Comparison of ENCODE assay signal across 10 cellular contexts in genomic region chr1:31934251-31934650, GRCh38. TPM values are rescaled to one million over a fixed set of nuclear protein-coding genes. Genes with fewer than 3 reads are reported as not detected.
DNase-seq lines count a peak whose midpoint lies in the region; ATAC-seq and TF ChIP-seq lines count a peak whose summit lies in the region.
"Had no signal": no experiment of that assay in that cellular context is flagged by ENCODE, and none has a peak within 500 bp of the region (broad histone marks: within the 10 kb centered on the region; RNA-seq: fewer than 3 reads in every experiment).

No MANE protein-coding gene starts in this region.

- H3K9me3 Mint-ChIP-seq in activated naive CD4-positive, alpha-beta T cell treated with anti-CD3 and anti-CD28 coated beads, Interleukin-2, amount 50 U/mL, for 24 hours, result no peaks in the 10 kb centered on the region
- no peaks in the 10 kb centered on the region for H3K9me3 Mint-ChIP-seq in activated CD4-positive, alpha-beta memory T cell treated with anti-CD3 and anti-CD28 coated beads for 36 hours
- no peaks in the 10 kb centered on the region for H3K9me3 Mint-ChIP-seq in type B pancreatic cell

- peak overlapping the region; percentile 98 for H3K27ac Mint-ChIP-seq in activated naive CD4-positive, alpha-beta T cell treated with anti-CD3 and anti-CD28 coated beads, Interleukin-2, amount 50 U/mL, for 24 hours
- H3K27ac Mint-ChIP-seq in activated CD4-positive, alpha-beta memory T cell treated with anti-CD3 and anti-CD28 coated beads for 36 hours, result peak overlapping the region; percentile 96
- H3K27ac Mint-ChIP-seq in type B pancreatic cell, result peak overlapping the region; percentile 97

- intact Hi-C loops in activated CD4-positive, alpha-beta memory T cell treated with anti-CD3 and anti-CD28 coated beads for 36 hours (cut with micrococcal nuclease), result loop anchor here (10.0 kb wide), 1 partner anchor 1179 kb away; the partner anchor contains the start of gene LAPTM5
- intact Hi-C loops in left lung (cut with DNase I), result no loop called here
- intact Hi-C loops in head of caudate nucleus (cut with DNase I), result no loop called here

- H3K4me3 Mint-ChIP-seq in activated naive CD4-positive, alpha-beta T cell treated with anti-CD3 and anti-CD28 coated beads, Interleukin-2, amount 50 U/mL, for 24 hours, result peak overlapping the region; percentile 99
- H3K4me3 Mint-ChIP-seq in activated CD4-positive, alpha-beta memory T cell treated with anti-CD3 and anti-CD28 coated beads for 36 hours, result peak overlapping the region; percentile 98
- no peak overlapping the region for H3K4me3 Mint-ChIP-seq in type B pancreatic cell

- H3K4me3 ChIP-seq in left lung, result no peak overlapping the region
- H3K4me3 ChIP-seq: mucosa of descending colon had no signal

- peak overlapping the region; percentile 76 to 93 for H3K27ac ChIP-seq in left lung

- peaks cover 8% of the 10 kb centered on the region for H3K36me3 Mint-ChIP-seq in activated naive CD4-positive, alpha-beta T cell treated with anti-CD3 and anti-CD28 coated beads, Interleukin-2, amount 50 U/mL, for 24 hours
- H3K36me3 Mint-ChIP-seq in activated CD4-positive, alpha-beta memory T cell treated with anti-CD3 and anti-CD28 coated beads for 36 hours, result peaks cover 40% of the 10 kb centered on the region
- peaks cover 6% of the 10 kb centered on the region for H3K36me3 Mint-ChIP-seq in type B pancreatic cell

- H3K27me3 ChIP-seq in left lung, result no peaks in the 10 kb centered on the region

- no peaks in the 10 kb centered on the region for H3K36me3 ChIP-seq in left lung

- CTCF ChIA-PET in activated CD4-positive, alpha-beta memory T cell treated with anti-CD3 and anti-CD28 coated beads for 36 hours (lab: Charles Lee), result interaction anchor here (0.6 to 15.5 kb wide), 6 partner anchors 8 to 25 kb away, joined by 3 to 487 read pairs (median 4); no protein-coding TSS in a partner anchor

- POLR2A ChIA-PET in activated CD4-positive, alpha-beta memory T cell treated with anti-CD3 and anti-CD28 coated beads for 36 hours (lab: Charles Lee), result interaction anchor here (0.6 to 1.9 kb wide), 6 partner anchors 8 to 22 kb away, joined by 3 to 13 read pairs (median 3); no protein-coding TSS in a partner anchor

- no peaks in the 10 kb centered on the region for H3K9me3 ChIP-seq in left lung
- H3K9me3 ChIP-seq: mucosa of descending colon had no signal

- peaks cover 78% of the 10 kb centered on the region for H3K4me1 Mint-ChIP-seq in activated naive CD4-positive, alpha-beta T cell treated with anti-CD3 and anti-CD28 coated beads, Interleukin-2, amount 50 U/mL, for 24 hours
- H3K4me1 Mint-ChIP-seq in activated CD4-positive, alpha-beta memory T cell treated with anti-CD3 and anti-CD28 coated beads for 36 hours (ENCODE audit: low read depth), result peaks cover 75% of the 10 kb centered on the region
- H3K4me1 Mint-ChIP-seq in type B pancreatic cell (ENCODE audit: unreplicated experiment), result peaks cover 49% of the 10 kb centered on the region

- peaks cover 62 to 81% of the 10 kb centered on the region in 2 donors for H3K4me1 ChIP-seq in left lung

- TF ChIP-seq CTCF in left lung (IDR thresholded peaks at IDR 0.05), result no peak
- no peak for TF ChIP-seq CTCF in type B pancreatic cell (conservative IDR thresholded peaks at IDR 0.05)

- no peak for ATAC-seq in left lung
- no peak for ATAC-seq in activated CD4-positive, CD25-positive, alpha-beta regulatory T cell treated with anti-CD3 and anti-CD28 coated beads, Interleukin-2, amount 50 U/mL, for 24 hours

- H3K27me3 Mint-ChIP-seq in activated naive CD4-positive, alpha-beta T cell treated with anti-CD3 and anti-CD28 coated beads, Interleukin-2, amount 50 U/mL, for 24 hours, result no peaks in the 10 kb centered on the region
- H3K27me3 Mint-ChIP-seq in activated CD4-positive, alpha-beta memory T cell treated with anti-CD3 and anti-CD28 coated beads for 36 hours, result no peaks in the 10 kb centered on the region
- H3K27me3 Mint-ChIP-seq in type B pancreatic cell, result no peaks in the 10 kb centered on the region

- DNase-seq in activated naive CD4-positive, alpha-beta T cell treated with anti-CD3 and anti-CD28 coated beads, Interleukin-2, amount 50 U/mL, for 16 hours, result no peak
- no peak for DNase-seq in activated CD4-positive, alpha-beta memory T cell treated with anti-CD3 and anti-CD28 coated beads for 36 hours
- DNase-seq in left lung, result no peak
- no peak for DNase-seq in type B pancreatic cell (ENCODE audit: extremely low spot score, unreplicated experiment)
- DNase-seq in head of caudate nucleus, result no peak
- DNase-seq in NCI-H1694 (lab: John Stamatoyannopoulos, UW), result no peak
- DNase-seq: anterior cingulate cortex, mucosa of descending colon had no signal

RNA-seq across cellular contexts. Expression of gene PTP4A2, which starts 3.9 kb away (rescaled TPM):
- 100 to 1,000 TPM; 275 to 285 TPM for total RNA-seq in activated CD4-positive, alpha-beta memory T cell treated with anti-CD3 and anti-CD28 coated beads for 36 hours
- 100 to 1,000 TPM; 210 to 272 TPM for total RNA-seq in left lung
- total RNA-seq in type B pancreatic cell (ENCODE audit: low replicate concordance), result 150 and 179 TPM in 2 replicates
